Comparison of ENCODE assay signal across 12 cellular contexts in the genomic region with DNA sequence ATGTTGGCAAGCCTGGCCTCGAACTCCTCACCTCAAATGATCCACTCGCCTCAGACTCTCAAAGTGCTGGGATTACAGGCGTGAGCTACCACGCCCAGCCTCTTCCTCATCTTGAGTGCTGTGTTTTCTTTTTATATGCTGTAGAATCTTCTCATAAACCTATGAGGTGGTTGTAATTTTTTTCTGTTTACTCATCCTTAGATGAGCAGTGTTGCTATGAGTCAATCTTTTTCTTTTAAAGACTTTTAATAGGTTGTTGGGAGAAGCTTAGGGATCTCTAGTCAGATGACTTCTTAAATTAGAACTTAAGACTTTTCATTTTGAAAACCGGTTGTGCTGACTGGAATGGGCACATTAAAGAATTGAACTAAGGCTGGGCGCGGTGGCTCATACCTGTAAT. TPM values are rescaled to one million over a fixed set of nuclear protein-coding genes. Genes with fewer than 3 reads are reported as not detected.
DNase-seq lines count a peak whose midpoint lies in the region; ATAC-seq, FAIRE-seq and TF ChIP-seq lines count a peak whose summit lies in the region.
"Had no signal": no experiment of that assay in that cellular context is flagged by ENCODE, and none has a peak within 500 bp of the region (broad histone marks: within the 10 kb centered on the region; RNA-seq: fewer than 3 reads in every experiment).

No MANE protein-coding gene starts in this region.

- no peak overlapping the region for H3K27ac ChIP-seq in CD4-positive, alpha-beta memory T cell (ENCODE audit: low read depth, low read length)
- H3K27ac ChIP-seq in ovary (no peak overlapping the region), adrenal gland (no peak overlapping the region)
- H3K27ac ChIP-seq: SK-N-MC had no signal

- CTCF ChIA-PET in CD4-positive, alpha-beta memory T cell (lab: Charles Lee; ENCODE audit: partially characterized antibody), result interaction anchor here (2.1 to 4.7 kb wide), 2 partner anchors 62 to 87 kb away, joined by 5 to 30 read pairs; no protein-coding TSS in a partner anchor

- no peak overlapping the region for H3K4me3 ChIP-seq in CD4-positive, alpha-beta memory T cell (ENCODE audit: low read length in 2 of 2)
- H3K4me3 ChIP-seq in adipocyte (ENCODE audit: low read length) (no peak overlapping the region), ovary (no peak overlapping the region), adrenal gland (no peak overlapping the region)
- H3K4me3 ChIP-seq: SK-N-MC had no signal

- 93 to 96% (median 95%) methylated on average over 7 of the region's 7 CpGs for WGBS in ovary, 3 donors
- 90 to 96% (median 94%) methylated on average over 7 of the region's 7 CpGs for WGBS in adrenal gland, 4 donors

- DNase-seq in CD4-positive, alpha-beta memory T cell, result no peak
- DNase-seq in HTR-8/SVneo (ENCODE audit: insufficient read length, low spot score), result peak; percentile 75
- peak; percentile 66 for DNase-seq in adipocyte (ENCODE audit: low read depth)
- DNase-seq in kidney tubule cell (ENCODE audit: low spot score), result peak; percentile 90
- no peak for DNase-seq in GM10266 (ENCODE audit: extremely low spot score)
- no peak for DNase-seq in stimulated activated naive CD8-positive, alpha-beta T cell treated with anti-CD3 and anti-CD28 coated beads, Interleukin-15, amount 100 ng/mL, for 72 hours
- DNase-seq in ovary, result no peak
- no peak for DNase-seq in adrenal gland
- DNase-seq: NCI-H2081 treated with DMSO at 0.1 percent for 48 hours, small intestine had no signal

- POLR2A ChIA-PET in CD4-positive, alpha-beta memory T cell (lab: Charles Lee; ENCODE audit: partially characterized antibody), result interaction anchor here (0.6 to 4.4 kb wide), 5 partner anchors 8 to 169 kb away, joined by 3 to 56 read pairs (median 3); partner anchors contain the start of gene AAK1

- no peaks in the 10 kb centered on the region for H3K27me3 Mint-ChIP-seq in CD4-positive, alpha-beta memory T cell
- H3K27me3 Mint-ChIP-seq in stimulated activated naive CD8-positive, alpha-beta T cell treated with anti-CD3 and anti-CD28 coated beads, Interleukin-15, amount 100 ng/mL, for 72 hours, result no peaks in the 10 kb centered on the region

- H3K27me3 ChIP-seq in CD4-positive, alpha-beta memory T cell (ENCODE audit: insufficient read depth, low read length), result no peaks in the 10 kb centered on the region
- no peaks in the 10 kb centered on the region for H3K27me3 ChIP-seq in adipocyte (replicated peaks; ENCODE audit: control insufficient read depth, insufficient read depth, low read length)
- no peaks in the 10 kb centered on the region for H3K27me3 ChIP-seq in ovary
- no peaks in the 10 kb centered on the region for H3K27me3 ChIP-seq in adrenal gland

- peaks cover 0 to 4% (median 0%) of the 10 kb centered on the region in 8 donors for H3K9me3 Mint-ChIP-seq in CD4-positive, alpha-beta memory T cell
- no peaks in the 10 kb centered on the region for H3K9me3 Mint-ChIP-seq in stimulated activated naive CD8-positive, alpha-beta T cell treated with anti-CD3 and anti-CD28 coated beads, Interleukin-15, amount 100 ng/mL, for 72 hours
- H3K9me3 Mint-ChIP-seq: memory B cell had no signal

- H3K27ac Mint-ChIP-seq in CD4-positive, alpha-beta memory T cell, result peak overlapping the region in 5 of 7 donors; percentile 26 to 84 (median 60)
- no peak overlapping the region for H3K27ac Mint-ChIP-seq in stimulated activated naive CD8-positive, alpha-beta T cell treated with anti-CD3 and anti-CD28 coated beads, Interleukin-15, amount 100 ng/mL, for 72 hours
- H3K27ac Mint-ChIP-seq: memory B cell had no signal

- peak overlapping the region in 5 of 8 donors; percentile 35 to 80 (median 52) for H3K4me3 Mint-ChIP-seq in CD4-positive, alpha-beta memory T cell
- no peak overlapping the region for H3K4me3 Mint-ChIP-seq in stimulated activated naive CD8-positive, alpha-beta T cell treated with anti-CD3 and anti-CD28 coated beads, Interleukin-15, amount 100 ng/mL, for 72 hours
- H3K4me3 Mint-ChIP-seq: memory B cell had no signal

- H3K9ac ChIP-seq in adipocyte (ENCODE audit: low read length), result no peak overlapping the region

- peaks cover 0 to 2% of the 10 kb centered on the region in 2 donors for H3K36me3 Mint-ChIP-seq in CD4-positive, alpha-beta memory T cell
- H3K36me3 Mint-ChIP-seq: memory B cell had no signal

- TF ChIP-seq EP300 in ovary (IDR thresholded peaks at IDR 0.05), result no peak

- TF ChIP-seq CTCF in GM10266 (IDR thresholded peaks at IDR 0.05; ENCODE audit: control insufficient read depth, insufficient read depth, low read depth, missing control alignments) (no peak), ovary (IDR thresholded peaks at IDR 0.05) (no peak), adrenal gland (IDR thresholded peaks at IDR 0.05) (no peak)

- no peaks in the 10 kb centered on the region for H3K9me3 ChIP-seq in CD4-positive, alpha-beta memory T cell (ENCODE audit: control insufficient read depth in 1 of 2, low read length in 2 of 2)
- no peaks in the 10 kb centered on the region for H3K9me3 ChIP-seq in adipocyte (ENCODE audit: control insufficient read depth, low read length)
- no peaks in the 10 kb centered on the region for H3K9me3 ChIP-seq in ovary
- H3K9me3 ChIP-seq in adrenal gland (replicated peaks in 1 of 3), result no peaks in the 10 kb centered on the region

- peaks cover 22 to 70% (median 45%) of the 10 kb centered on the region in 4 donors for H3K4me1 Mint-ChIP-seq in CD4-positive, alpha-beta memory T cell
- H3K4me1 Mint-ChIP-seq in stimulated activated naive CD8-positive, alpha-beta T cell treated with anti-CD3 and anti-CD28 coated beads, Interleukin-15, amount 100 ng/mL, for 72 hours, result peaks cover 50% of the 10 kb centered on the region

- H3K36me3 ChIP-seq in CD4-positive, alpha-beta memory T cell (ENCODE audit: insufficient read depth, low read length), result no peaks in the 10 kb centered on the region
- H3K36me3 ChIP-seq in adipocyte (ENCODE audit: control insufficient read depth, insufficient read depth, low read length, severe bottlenecking), result no peaks in the 10 kb centered on the region
- H3K36me3 ChIP-seq in ovary, result no peaks in the 10 kb centered on the region
- H3K36me3 ChIP-seq in adrenal gland (replicated peaks in 1 of 2), result no peaks in the 10 kb centered on the region

- intact Hi-C loops in CD4-positive, alpha-beta memory T cell (cut with micrococcal nuclease), result no loop called here
- intact Hi-C loops in ovary (cut with DNase I) (no loop called here), adrenal gland (cut with DNase I) (loop anchor here in 1 of 2 donors (10.0 kb wide), 1 partner anchor 63 kb away; no protein-coding TSS in a partner anchor)

- ATAC-seq in stimulated activated naive CD8-positive, alpha-beta T cell treated with anti-CD3 and anti-CD28 coated beads, Interleukin-15, amount 100 ng/mL, for 72 hours, result no peak

- no peak for TF ChIP-seq POLR2A in ovary (IDR thresholded peaks at IDR 0.05)
- TF ChIP-seq POLR2A in adrenal gland (IDR thresholded peaks at IDR 0.05), result no peak

- FAIRE-seq in HTR-8/SVneo (lab: Jason Lieb, UNC), result no peak
- FAIRE-seq: small intestine had no signal

- peaks cover 56% of the 10 kb centered on the region for H3K4me1 ChIP-seq in CD4-positive, alpha-beta memory T cell (ENCODE audit: insufficient read depth, low read length)
- H3K4me1 ChIP-seq in adipocyte (ENCODE audit: control insufficient read depth, insufficient read depth, low read length) (peaks cover 7% of the 10 kb centered on the region), ovary (ENCODE audit: insufficient read depth) (no peaks in the 10 kb centered on the region), adrenal gland (replicated peaks in 1 of 2) (no peaks in the 10 kb centered on the region)

RNA-seq across cellular contexts. Expression of gene AAK1, which starts 8.7 kb away (rescaled TPM):
- 100 to 1,000 TPM; 220 to 225 TPM for total RNA-seq in CD4-positive, alpha-beta memory T cell
- 100 to 1,000 TPM in 1 of 2 donors, 10 to 100 TPM in 1; 27.6 to 129 TPM for polyA plus RNA-seq in CD4-positive, alpha-beta memory T cell
- total RNA-seq in ovary (10 to 100 TPM; 13.2 to 53.6 (median 38.0) TPM), adrenal gland (100 to 1,000 TPM in 1 of 8 donors, 10 to 100 TPM in 7; 44.1 to 106 (median 80.7) TPM)
- polyA plus RNA-seq in ovary (10 to 100 TPM in 1 of 2 donors, 1 to 10 TPM in 1; 7.4 to 27.1 TPM), adrenal gland (10 to 100 TPM; 26.2 to 39.8 (median 37.4) TPM)

Comparison
In these comparisons a context has a peak if more than half of its experiments do, and no peak if none do; other contexts are left out.
1. DNase-seq: peak in HTR-8/SVneo (single experiment), adipocyte (single experiment) and kidney tubule cell (single experiment); none in CD4-positive, alpha-beta memory T cell (0 of 5), GM10266 (single experiment), stimulated activated naive CD8-positive, alpha-beta T cell treated with anti-CD3 and anti-CD28 coated beads, Interleukin-15, amount 100 ng/mL, for 72 hours (0 of 2), ovary (0 of 5) and adrenal gland (0 of 7).
2. H3K27ac Mint-ChIP-seq: peak in CD4-positive, alpha-beta memory T cell (5 of 7); none in stimulated activated naive CD8-positive, alpha-beta T cell treated with anti-CD3 and anti-CD28 coated beads, Interleukin-15, amount 100 ng/mL, for 72 hours (0 of 2).
3. H3K4me3 Mint-ChIP-seq: peak in CD4-positive, alpha-beta memory T cell (5 of 8); none in stimulated activated naive CD8-positive, alpha-beta T cell treated with anti-CD3 and anti-CD28 coated beads, Interleukin-15, amount 100 ng/mL, for 72 hours (0 of 2).